Comparison of ENCODE assay signal across 8 cellular contexts in genomic region chr3:12557472-12558105, GRCh38. TPM values are rescaled to one million over a fixed set of nuclear protein-coding genes. Genes with fewer than 3 reads are reported as not detected.
DNase-seq lines count a peak whose midpoint lies in the region; ATAC-seq and TF ChIP-seq lines count a peak whose summit lies in the region.

No MANE protein-coding gene starts in this region.

- no peak for ATAC-seq in body of pancreas
- ATAC-seq in right lobe of liver, result peak; percentile 25 to 41 (median 38)
- no peak for ATAC-seq in upper lobe of left lung (ENCODE audit: low FRiP score in 2 of 2)
- no peak for ATAC-seq in GM21423 (IDR thresholded peaks at IDR 0.05; ENCODE audit: unreplicated experiment)

- TF ChIP-seq POLR2A in body of pancreas (IDR thresholded peaks at IDR 0.05), result no peak
- TF ChIP-seq POLR2A in right lobe of liver (IDR thresholded peaks at IDR 0.05), result no peak
- TF ChIP-seq POLR2A in upper lobe of left lung (IDR thresholded peaks at IDR 0.05), result no peak

- H3K79me2 ChIP-seq in DOHH2 (ENCODE audit: control insufficient read depth, low read length), result peaks cover 57% of the 10 kb centered on the region
- H3K79me2 ChIP-seq in Karpas-422 (ENCODE audit: low read length), result peaks cover 56% of the 10 kb centered on the region

- H3K9me2 ChIP-seq in DOHH2 (replicated peaks; ENCODE audit: control insufficient read depth, low read length), result no peaks in the 10 kb centered on the region
- H3K9me2 ChIP-seq in Karpas-422 (replicated peaks; ENCODE audit: insufficient read depth, low read length), result no peaks in the 10 kb centered on the region

- TF ChIP-seq CTCF in DOHH2 (IDR thresholded peaks at IDR 0.05; ENCODE audit: low read depth, low read length, poor library complexity, severe bottlenecking) (no peak), body of pancreas (IDR thresholded peaks at IDR 0.05) (no peak), right lobe of liver (IDR thresholded peaks at IDR 0.05) (no peak), upper lobe of left lung (IDR thresholded peaks at IDR 0.05) (no peak)

- H3K36me3 ChIP-seq in DOHH2 (ENCODE audit: control insufficient read depth, low read length) (peaks cover 4% of the 10 kb centered on the region; the same call in 1 of the 2 replicates), Karpas-422 (ENCODE audit: insufficient read depth, low read length) (no peaks in the 10 kb centered on the region), body of pancreas (replicated peaks in 1 of 2; ENCODE audit: insufficient read depth in 1 of 2, low read depth in 2 of 2) (no peaks in the 10 kb centered on the region), right lobe of liver (no peaks in the 10 kb centered on the region), upper lobe of left lung (no peaks in the 10 kb centered on the region)

- peak; percentile 57 for DNase-seq in Karpas-422
- no peak for DNase-seq in body of pancreas
- no peak for DNase-seq in right lobe of liver
- no peak for DNase-seq in upper lobe of left lung
- DNase-seq in NCI-H1436 treated with DMSO at 0.1 percent for 48 hours (lab: John Stamatoyannopoulos, UW), result no peak
- DNase-seq in activated gamma-delta T cell treated with Interleukin-2 at 50 U/mL for 16 hours, result no peak

- H3K4me3 ChIP-seq in DOHH2 (ENCODE audit: low read length), result peak overlapping the region; percentile 94
- H3K4me3 ChIP-seq in Karpas-422 (ENCODE audit: low read length), result peak overlapping the region; percentile 80
- peak overlapping the region; percentile 61 to 93 for H3K4me3 ChIP-seq in body of pancreas
- peak overlapping the region; percentile 74 to 88 (median 74) for H3K4me3 ChIP-seq in right lobe of liver
- peak overlapping the region; percentile 42 to 95 (median 80) for H3K4me3 ChIP-seq in upper lobe of left lung

- H3K9me3 ChIP-seq in DOHH2 (ENCODE audit: control insufficient read depth, insufficient read depth, low read length) (no peaks in the 10 kb centered on the region), Karpas-422 (ENCODE audit: low read length) (no peaks in the 10 kb centered on the region), body of pancreas (no peaks in the 10 kb centered on the region), right lobe of liver (no peaks in the 10 kb centered on the region), upper lobe of left lung (no peaks in the 10 kb centered on the region)

- H3K27ac ChIP-seq in DOHH2 (ENCODE audit: low read depth, low read length), result peak overlapping the region; percentile 44
- peak overlapping the region; percentile 72 for H3K27ac ChIP-seq in Karpas-422 (ENCODE audit: low read length)
- H3K27ac ChIP-seq in body of pancreas, result peak overlapping the region; percentile 72 to 98 (median 97)
- peak overlapping the region; percentile 88 to 92 (median 90) for H3K27ac ChIP-seq in right lobe of liver
- H3K27ac ChIP-seq in upper lobe of left lung, result peak overlapping the region; percentile 94 to 96 (median 96)

- peak overlapping the region; percentile 56; the same call in 1 of the 2 replicates for H2AFZ ChIP-seq in Karpas-422 (ENCODE audit: low read length)

- H3K4me1 ChIP-seq in DOHH2 (ENCODE audit: control insufficient read depth, low read length), result peaks cover 42% of the 10 kb centered on the region
- peaks cover 60% of the 10 kb centered on the region for H3K4me1 ChIP-seq in Karpas-422 (ENCODE audit: low read length)
- H3K4me1 ChIP-seq in body of pancreas, result peaks cover 57% of the 10 kb centered on the region
- H3K4me1 ChIP-seq in right lobe of liver, result peaks cover 0 to 39% (median 8%) of the 10 kb centered on the region in 4 donors
- H3K4me1 ChIP-seq in upper lobe of left lung, result peaks cover 23 to 55% (median 46%) of the 10 kb centered on the region in 4 donors

- peak overlapping the region; percentile 97 for H3K9ac ChIP-seq in Karpas-422 (ENCODE audit: low read length)

- H3K4me2 ChIP-seq in DOHH2 (ENCODE audit: low read length), result peak overlapping the region; percentile 89
- H3K4me2 ChIP-seq in Karpas-422 (ENCODE audit: low read depth, low read length, poor library complexity, severe bottlenecking), result peak overlapping the region; percentile 87

- intact Hi-C loops in body of pancreas (cut with DNase I), result no loop called here
- intact Hi-C loops in right lobe of liver (cut with DNase I), result no loop called here

- H4K20me1 ChIP-seq in DOHH2 (ENCODE audit: control insufficient read depth, insufficient read depth, low read depth, low read length) (peaks cover 26% of the 10 kb centered on the region), Karpas-422 (ENCODE audit: insufficient read depth, low read depth, low read length) (peaks cover 28% of the 10 kb centered on the region)

- H3K27me3 ChIP-seq in DOHH2 (ENCODE audit: control insufficient read depth, low read length) (peaks cover 8% of the 10 kb centered on the region), Karpas-422 (ENCODE audit: low read length) (no peaks in the 10 kb centered on the region), body of pancreas (no peaks in the 10 kb centered on the region), right lobe of liver (peaks cover 0 to 4% of the 10 kb centered on the region in 2 donors), upper lobe of left lung (no peaks in the 10 kb centered on the region)

- H3F3A ChIP-seq in DOHH2 (ENCODE audit: control insufficient read depth, insufficient read depth), result peaks cover 4% of the 10 kb centered on the region; the same call in 1 of the 2 replicates

- no peak for TF ChIP-seq EP300 in upper lobe of left lung (IDR thresholded peaks at IDR 0.05)

- 1% methylated on average over 18 of the region's 18 CpGs for WGBS in body of pancreas, 2 donors
- WGBS in right lobe of liver (ENCODE audit: insufficient coverage, low coverage, low lambda C conversion rate, missing lambda C conversion rate), result under 1% methylated on average over 18 of the region's 18 CpGs
- WGBS in upper lobe of left lung, 2 donors, result 1 to 3% methylated on average over 18 of the region's 18 CpGs

RNA-seq across cellular contexts. Expression of gene MKRN2, which starts 0.7 kb away (rescaled TPM):
- total RNA-seq in Karpas-422 (2014; rRNA removed; shearing (Covaris generic); ENCODE audit: low replicate concordance), result 41.9 and 44.5 TPM in 2 replicates
- total RNA-seq in body of pancreas, result 10 to 100 TPM; 21.8 to 28.3 TPM
- 10 to 100 TPM in 4 of 6 experiments, 1 to 10 TPM in 2; 8.8 to 12.8 (median 10.9) TPM for total RNA-seq in right lobe of liver
- 10 to 100 TPM; 15.7 to 33.3 (median 23.4) TPM for total RNA-seq in upper lobe of left lung

RNA-seq across cellular contexts. Expression of gene MKRN2OS, which starts 12.3 kb away (rescaled TPM):
- not detected in 2 replicates for total RNA-seq in Karpas-422 (2014; rRNA removed; shearing (Covaris generic); ENCODE audit: low replicate concordance)
- total RNA-seq in body of pancreas (1 to 10 TPM in 1 of 2 donors, not detected in 1; 2.3 TPM), right lobe of liver (under 1 TPM in 1 of 6 experiments, not detected in 5; 0.31 TPM), upper lobe of left lung (1 to 10 TPM in 2 of 6 donors, under 1 TPM in 2, not detected in 2; 0.47 to 1.8 (median 1.00) TPM)

Comparison
In these comparisons a context has a peak if more than half of its experiments do, and no peak if none do; other contexts are left out.
1. H3K27ac ChIP-seq: peak in every context shown above with its lines; median percentile 97 in body of pancreas; 96 in upper lobe of left lung; 90 in right lobe of liver; 72 in Karpas-422; 44 in DOHH2.
2. ATAC-seq: peak in right lobe of liver (4 of 4); none in body of pancreas (single experiment), upper lobe of left lung (0 of 2) and GM21423 (single experiment).
3. Peak in every context shown above with its lines, with median percentiles within 50 percentile points of each other: H3K4me3 ChIP-seq.